ENCODE assay signal across 20 cellular contexts in genomic region chr20:25327521-25328235, GRCh38.
A peak's percentile ranks its signal among the peaks of the same experiment; 100 is the strongest.
DNase-seq lines count a peak whose midpoint lies in the region; ATAC-seq, FAIRE-seq and TF ChIP-seq lines count a peak whose summit lies in the region.
"Had no signal": no experiment of that assay in that cellular context is flagged by ENCODE, and none has a peak within 500 bp of the region (broad histone marks: within the 10 kb centered on the region; RNA-seq: fewer than 3 reads in every experiment).

No MANE protein-coding gene starts in this region.

- DNase-seq in MCF 10A (ENCODE audit: unreplicated experiment) (no peak), breast epithelium (ENCODE audit: low spot score in 2 of 2) (no peak), astrocyte (ENCODE audit: low read depth) (peak; percentile 32), mesenchymal stem cell (no peak), RWPE1 (ENCODE audit: low spot score) (no peak), anterior cingulate cortex (lab: John Stamatoyannopoulos, UW) (no peak)
- no peak for DNase-seq in activated naive CD4-positive, alpha-beta T cell (lab: John Stamatoyannopoulos, UW)
- DNase-seq: 8988T, DMS53, NCI-H1105 treated with DMSO at 0.1 percent for 48 hours, NCI-H187, NCI-H446, NCI-H774, PC-9, SHP77 had no signal

- POLR2A ChIA-PET in MCF 10A (lab: Yijun Ruan, JAX) (interaction anchor here (0.7 kb wide), 1 partner anchor 32 kb away, joined by 3 read pairs; no protein-coding TSS in a partner anchor), RWPE1 (lab: Yijun Ruan, JAX; ENCODE audit: low non-redundant PET) (no interaction called here)

- H2BK5ac ChIP-seq in mesenchymal stem cell (ENCODE audit: low read depth, low read length, poor library complexity, severe bottlenecking) = no peak overlapping the region

- no peak overlapping the region for H3K4me2 ChIP-seq in astrocyte (ENCODE audit: low read length)
- peak overlapping the region; percentile 42 for H3K4me2 ChIP-seq in mesenchymal stem cell (ENCODE audit: low read length, poor library complexity, severe bottlenecking)
- H3K4me2 ChIP-seq: PC-9 had no signal

- H3K36me3 ChIP-seq in breast epithelium (no peaks in the 10 kb centered on the region), astrocyte (ENCODE audit: insufficient read depth, low read length) (no peaks in the 10 kb centered on the region), mesenchymal stem cell (ENCODE audit: control insufficient read depth in 1 of 2, insufficient read depth in 2 of 2, low read depth in 1 of 2, low read length in 2 of 2) (peaks cover 9 to 20% of the 10 kb centered on the region in 2 experiments)

- peaks cover 48% of the 10 kb centered on the region for H3K79me1 ChIP-seq in mesenchymal stem cell (replicated peaks; ENCODE audit: low read length, poor library complexity, severe bottlenecking)

- CTCF ChIA-PET in MCF 10A (lab: Yijun Ruan, JAX) (interaction anchor here (0.6 to 1.5 kb wide), 7 partner anchors 11 to 1721 kb away, joined by 3 to 6 read pairs (median 3); no protein-coding TSS in a partner anchor), RWPE1 (lab: Yijun Ruan, JAX) (no interaction called here)

- no peak overlapping the region for H2BK120ac ChIP-seq in mesenchymal stem cell (ENCODE audit: low read depth, low read length)

- H3K27ac ChIP-seq in breast epithelium (no peak overlapping the region), astrocyte (ENCODE audit: low read depth, low read length) (no peak overlapping the region), mesenchymal stem cell (ENCODE audit: low read length, poor library complexity, severe bottlenecking) (no peak overlapping the region), RWPE1 (no peak overlapping the region)
- H3K27ac ChIP-seq: BLaER1 treated with 17β-estradiol and CSF1 and Interleukin-3, amounts not matched to agents 10 nM and 100 nM; PC-9 had no signal

- H4K20me1 ChIP-seq in astrocyte (ENCODE audit: insufficient read depth, low read length) = peaks cover 7% of the 10 kb centered on the region

- peak overlapping the region; percentile 84 for H2AK5ac ChIP-seq in mesenchymal stem cell (ENCODE audit: low read length, severe bottlenecking)

- H4K91ac ChIP-seq in mesenchymal stem cell (ENCODE audit: low read length) = no peak overlapping the region

- H3K4me1 ChIP-seq in breast epithelium (no peaks in the 10 kb centered on the region), astrocyte (ENCODE audit: insufficient read depth, low read length) (no peaks in the 10 kb centered on the region), mesenchymal stem cell (ENCODE audit: control insufficient read depth, insufficient read depth, low read depth, low read length) (peaks cover 12% of the 10 kb centered on the region)

- no peak for TF ChIP-seq POLR2A in breast epithelium (IDR thresholded peaks at IDR 0.05)

- H2AFZ ChIP-seq in astrocyte (ENCODE audit: low read depth, low read length) (no peak overlapping the region), mesenchymal stem cell (ENCODE audit: low read depth, low read length) (no peak overlapping the region)
- H2AFZ ChIP-seq: PC-9 had no signal

- no peak overlapping the region for H3K18ac ChIP-seq in mesenchymal stem cell (ENCODE audit: low read depth in 1 of 2, low read length in 2 of 2)

- H3K23ac ChIP-seq in mesenchymal stem cell (ENCODE audit: low read length in 2 of 2) = no peak overlapping the region

- H2BK15ac ChIP-seq in mesenchymal stem cell (ENCODE audit: low read depth, poor library complexity, severe bottlenecking) = no peak overlapping the region

- no peak overlapping the region for H3K14ac ChIP-seq in mesenchymal stem cell (ENCODE audit: low read length in 2 of 2)

- BruUV-seq in MCF 10A (replicated peaks; lab: Mats Ljungman, UMichigan) = no TSS peak

- peak overlapping the region; percentile 2 for H4K8ac ChIP-seq in mesenchymal stem cell (ENCODE audit: low read length)

- no peak for FAIRE-seq in astrocyte (lab: Jason Lieb, UNC)
- FAIRE-seq: GM12878, GM18507, K562 had no signal

- no peak for ATAC-seq in GM21528 (IDR thresholded peaks at IDR 0.05; ENCODE audit: low FRiP score, unreplicated experiment)
- ATAC-seq: GM12878, K562 had no signal

- H3K27ac Mint-ChIP-seq in MCF 10A (ENCODE audit: low read depth, unreplicated experiment) = peak overlapping the region; percentile 39
- peak overlapping the region; percentile 62 for H3K27ac Mint-ChIP-seq in astrocyte (ENCODE audit: unreplicated experiment)

- no peak for TF ChIP-seq CTCF in MCF 10A (IDR thresholded peaks at IDR 0.05; ENCODE audit: unreplicated experiment)
- TF ChIP-seq CTCF in breast epithelium (IDR thresholded peaks at IDR 0.05) = no peak
- no peak for TF ChIP-seq CTCF in astrocyte (IDR thresholded peaks at IDR 0.05; ENCODE audit: insufficient read depth, low read depth, low read length)
- TF ChIP-seq CTCF in RWPE1 (conservative IDR thresholded peaks at IDR 0.05; ENCODE audit: low read depth) = no peak

- peaks cover 11% of the 10 kb centered on the region for H3K36me3 Mint-ChIP-seq in MCF 10A (ENCODE audit: insufficient read depth, unreplicated experiment)
- peaks cover 15% of the 10 kb centered on the region for H3K36me3 Mint-ChIP-seq in astrocyte (ENCODE audit: low read depth, unreplicated experiment)

- no peak overlapping the region for H3K4me3 ChIP-seq in breast epithelium
- no peak overlapping the region for H3K4me3 ChIP-seq in astrocyte (ENCODE audit: insufficient read depth, low read depth, low read length)
- H3K4me3 ChIP-seq in mesenchymal stem cell (ENCODE audit: insufficient read depth in 1 of 2, low read depth in 1 of 2, low read length in 2 of 2) = no peak overlapping the region
- H3K4me3 ChIP-seq: BLaER1 treated with 17β-estradiol and CSF1 and Interleukin-3, amounts not matched to agents 10 nM and 100 nM; GM12878; K562; PC-9 had no signal

- H3K4ac ChIP-seq in mesenchymal stem cell (ENCODE audit: low read depth in 1 of 2, low read length in 2 of 2) = no peak overlapping the region

- no peaks in the 10 kb centered on the region for H3K9me3 ChIP-seq in breast epithelium
- H3K9me3 ChIP-seq in astrocyte (ENCODE audit: insufficient read depth, low read depth, low read length) = no peaks in the 10 kb centered on the region
- no peaks in the 10 kb centered on the region for H3K9me3 ChIP-seq in mesenchymal stem cell (ENCODE audit: control insufficient read depth, low read length)
- H3K9me3 ChIP-seq: BLaER1 treated with 17β-estradiol and CSF1 and Interleukin-3, amounts not matched to agents 10 nM and 100 nM had no signal

- H3K4me3 Mint-ChIP-seq in MCF 10A (ENCODE audit: unreplicated experiment) = no peak overlapping the region
- no peak overlapping the region for H3K4me3 Mint-ChIP-seq in astrocyte (ENCODE audit: unreplicated experiment)

- no peak overlapping the region for H2BK12ac ChIP-seq in mesenchymal stem cell (ENCODE audit: low read length in 2 of 2)

- H3K9ac ChIP-seq in astrocyte (ENCODE audit: low read length) (no peak overlapping the region), mesenchymal stem cell (ENCODE audit: low read length) (peak overlapping the region; percentile 33)
- H3K9ac ChIP-seq: BLaER1 treated with 17β-estradiol and CSF1 and Interleukin-3, amounts not matched to agents 10 nM and 100 nM had no signal

- intact Hi-C loops in MCF 10A (cut with micrococcal nuclease) = no loop called here
- intact Hi-C loops in breast epithelium (cut with DNase I; ENCODE audit: low total_unique reads) = no loop called here

- H3K79me2 ChIP-seq in astrocyte (ENCODE audit: insufficient read depth, low read length) = peaks cover 25% of the 10 kb centered on the region

- peaks cover 6% of the 10 kb centered on the region for H3K9me3 Mint-ChIP-seq in MCF 10A (ENCODE audit: unreplicated experiment)
- peaks cover 5% of the 10 kb centered on the region for H3K9me3 Mint-ChIP-seq in astrocyte (ENCODE audit: unreplicated experiment)

- H3K4me1 Mint-ChIP-seq in MCF 10A (ENCODE audit: insufficient read depth, unreplicated experiment) (peaks cover 6% of the 10 kb centered on the region), astrocyte (ENCODE audit: low read depth, unreplicated experiment) (peaks cover 18% of the 10 kb centered on the region)

- H3K27me3 ChIP-seq in breast epithelium (no peaks in the 10 kb centered on the region), astrocyte (ENCODE audit: insufficient read depth, low read length) (no peaks in the 10 kb centered on the region), mesenchymal stem cell (ENCODE audit: control insufficient read depth in 1 of 2, insufficient read depth in 1 of 2, low read length in 2 of 2) (no peaks in the 10 kb centered on the region)
- H3K27me3 ChIP-seq: BLaER1 treated with 17β-estradiol and CSF1 and Interleukin-3, amounts not matched to agents 10 nM and 100 nM had no signal

- H3K27me3 Mint-ChIP-seq in MCF 10A (ENCODE audit: insufficient read depth, unreplicated experiment) = no peaks in the 10 kb centered on the region
- H3K27me3 Mint-ChIP-seq in astrocyte (ENCODE audit: low read depth, unreplicated experiment) = no peaks in the 10 kb centered on the region

- 97% methylated on average over 6 of the region's 7 CpGs for WGBS in mesenchymal stem cell
